8 cellular contexts compared by ENCODE assay signal in genomic region chr12:24948816-24949722, GRCh38. TPM values are rescaled to one million over a fixed set of nuclear protein-coding genes. Genes with fewer than 3 reads are reported as not detected.
A peak's percentile ranks its signal among the peaks of the same experiment; 100 is the strongest.
DNase-seq lines count a peak whose midpoint lies in the region; ATAC-seq, FAIRE-seq and TF ChIP-seq lines count a peak whose summit lies in the region.

TSS of gene BCAT1 (minus strand) at chr12:24949101. CDS start at chr12:24948932, 169 bp downstream.

- H3K27me3 ChIP-seq in K562 (ENCODE audit: control insufficient read depth in 2 of 2, insufficient read depth in 2 of 2, low read length in 2 of 2) (no peaks in the 10 kb centered on the region), iPS-18a (ENCODE audit: control insufficient read depth, insufficient read depth, low read length) (no peaks in the 10 kb centered on the region), gastrocnemius medialis (peaks cover 16 to 19% (median 17%) of the 10 kb centered on the region in 3 donors)

- TF ChIP-seq RAD21 in K562 (CRISPR knock-in tag; conservative IDR thresholded peaks at IDR 0.05 in 1 of 2, IDR thresholded peaks at IDR 0.05 in 1 of 2): peak in 1 of 2 experiments; percentile 31; a peak in 2 of 4 replicates

- TF ChIP-seq CTCF in AG04449 (IDR thresholded peaks at IDR 0.05; ENCODE audit: insufficient read depth, low read length, missing control alignments) (peak; percentile 39), K562 (IDR thresholded peaks at IDR 0.05 in 2 of 3, conservative IDR thresholded peaks at IDR 0.05 in 1 of 3; ENCODE audit: insufficient read depth in 2 of 3, low read depth in 1 of 3, low read length in 3 of 3) (peak in 2 of 3 experiments; percentile 6 to 58; a peak in 3 of 6 replicates), gastrocnemius medialis (IDR thresholded peaks at IDR 0.05 in 4 of 5, conservative IDR thresholded peaks at IDR 0.05 in 1 of 5) (no peak)

- H3K9me1 ChIP-seq in K562 (ENCODE audit: control insufficient read depth, insufficient read depth, low read length): no peaks in the 10 kb centered on the region

- peaks cover 54% of the 10 kb centered on the region for H3K79me2 ChIP-seq in K562 (ENCODE audit: control insufficient read depth, insufficient read depth, low read length)

- POLR2A ChIA-PET in AG04449 (lab: Yijun Ruan, JAX): no interaction called here
- POLR2A ChIA-PET in K562 (lab: Yijun Ruan, JAX): interaction anchor here (0.6 to 2.5 kb wide), 4 partner anchors 10 to 441 kb away, joined by 3 to 7 read pairs (median 4); no protein-coding TSS in a partner anchor

- H3K4me1 ChIP-seq in K562 (replicated peaks in 1 of 2; ENCODE audit: control insufficient read depth in 2 of 2, insufficient read depth in 2 of 2, low read length in 2 of 2) (peaks cover 37 to 49% of the 10 kb centered on the region in 2 experiments), iPS-18a (ENCODE audit: control insufficient read depth, low read depth, low read length) (peaks cover 40% of the 10 kb centered on the region), gastrocnemius medialis (peaks cover 0 to 3% of the 10 kb centered on the region in 2 donors)

- TSS peak; percentile 83 for BruUV-seq in K562 (replicated peaks; lab: Mats Ljungman, UMichigan)

- CTCF ChIA-PET in AG04449 (lab: Yijun Ruan, JAX): interaction anchor here (1.0 to 2.5 kb wide), 3 partner anchors 10 to 206 kb away, joined by 3 to 11 read pairs (median 5); no protein-coding TSS in a partner anchor
- CTCF ChIA-PET in K562 (lab: Yijun Ruan, JAX; ENCODE audit: low intra/inter-chr PET ratio): no interaction called here

- intact Hi-C loops in K562 (cut with micrococcal nuclease) (loop anchor here (10.0 kb wide), 1 partner anchor 254 kb away; no protein-coding TSS in a partner anchor), gastrocnemius medialis (cut with DNase I; ENCODE audit: low total_unique reads) (no loop called here)

- H3K4me2 ChIP-seq in K562 (ENCODE audit: insufficient read depth, low read length): peak within 1 kb of the TSS; percentile 93

- H3K27ac ChIP-seq in K562 (ENCODE audit: extremely low read depth, low read depth, low read length) (peak within 1 kb of the TSS; percentile 90), iPS-18a (ENCODE audit: low read length) (peak within 1 kb of the TSS; percentile 99), gastrocnemius medialis (no peak within 1 kb of the TSS)

- H3K9ac ChIP-seq in K562 (ENCODE audit: insufficient read depth in 1 of 2, low read depth in 2 of 2, low read length in 2 of 2): peak within 1 kb of the TSS; percentile 94 to 99
- peak within 1 kb of the TSS; percentile 100 for H3K9ac ChIP-seq in iPS-18a (ENCODE audit: low read length)

- H3K9me3 ChIP-seq in K562 (replicated peaks; ENCODE audit: control insufficient read depth, insufficient read depth, low read depth, low read length): no peaks in the 10 kb centered on the region
- H3K9me3 ChIP-seq in iPS-18a (ENCODE audit: control insufficient read depth, low read depth, low read length): no peaks in the 10 kb centered on the region
- H3K9me3 ChIP-seq in gastrocnemius medialis: no peaks in the 10 kb centered on the region

- H2AFZ ChIP-seq in K562 (ENCODE audit: low read depth, low read length): peak within 1 kb of the TSS; percentile 98

- TF ChIP-seq EP300 in K562 (IDR thresholded peaks at IDR 0.05; ENCODE audit: low read length): peak; percentile 63

- ATAC-seq in GM18868 (IDR thresholded peaks at IDR 0.05; ENCODE audit: unreplicated experiment): peak; percentile 37
- peak; percentile 49 for ATAC-seq in HG03354 (IDR thresholded peaks at IDR 0.05; ENCODE audit: poor library complexity, severe bottlenecking, unreplicated experiment)
- peak; percentile 79 for ATAC-seq in K562
- no peak for ATAC-seq in gastrocnemius medialis
- no peak for ATAC-seq in HG03469 (IDR thresholded peaks at IDR 0.05; ENCODE audit: unreplicated experiment)

- H4K20me1 ChIP-seq in K562 (replicated peaks; ENCODE audit: control insufficient read depth, insufficient read depth, low read length): 0 out of 2 replicates have a peak, but pooled peaks cover 4% of the 10 kb centered on the region

- FAIRE-seq in K562 (lab: Jason Lieb, UNC): peak; percentile 32

- DNase-seq in AG04449 (ENCODE audit: low read depth, low spot score): peak; percentile 49
- peak; percentile 87 for DNase-seq in SK-N-DZ (ENCODE audit: low spot score)
- peak; percentile 75 to 92 (median 81) for DNase-seq in K562 (ENCODE audit: extremely low read depth in 1 of 4, low spot score in 3 of 4)
- DNase-seq in gastrocnemius medialis: peak; percentile 26 to 41

- TF ChIP-seq POLR2A in K562 (conservative IDR thresholded peaks at IDR 0.05): peak; percentile 92
- no peak for TF ChIP-seq POLR2A in gastrocnemius medialis (IDR thresholded peaks at IDR 0.05)

- in situ Hi-C loops in K562 (cut with MboI) (no loop called here), gastrocnemius medialis (cut with MboI; ENCODE audit: low sequenced_read_pairs in 4 of 4) (no loop called here)

- H3K36me3 ChIP-seq in K562 (ENCODE audit: control insufficient read depth, insufficient read depth, low read length): peaks cover 24% of the 10 kb centered on the region
- peaks cover 16% of the 10 kb centered on the region for H3K36me3 ChIP-seq in iPS-18a (ENCODE audit: control insufficient read depth, low read depth, low read length)
- no peaks in the 10 kb centered on the region for H3K36me3 ChIP-seq in gastrocnemius medialis

- H3K4me3 ChIP-seq in AG04449 (ENCODE audit: low read depth, low read length) (peak within 1 kb of the TSS; percentile 68), K562 (peak within 1 kb of the TSS; percentile 69), iPS-18a (ENCODE audit: low read length) (peak within 1 kb of the TSS; percentile 100), gastrocnemius medialis (peak within 1 kb of the TSS; percentile 32 to 63 (median 52))

- 1% methylated on average over 38 of the region's 48 CpGs for WGBS in K562 (ENCODE audit: insufficient coverage, low coverage, missing lambda C conversion rate)

TF ChIP-seq in K562, 482 proteins besides CTCF, POLR2A, EP300 and RAD21 (continues in another document):
- TF ChIP-seq IRF9 (tag; IDR thresholded peaks at IDR 0.05): peak; percentile 85
- no peak; the same call in 1 of the 2 replicates for TF ChIP-seq ZKSCAN8 (CRISPR knock-in tag; IDR thresholded peaks at IDR 0.05)
- TF ChIP-seq RBFOX2 (IDR thresholded peaks at IDR 0.05; ENCODE audit: low read depth, low read length): peak; percentile 100
- no peak for TF ChIP-seq ZNF699 (CRISPR knock-in tag; IDR thresholded peaks at IDR 0.05; ENCODE audit: insufficient replicate concordance)
- 0 out of 2 replicates have a peak, but pooled peaks have one; percentile 42 for TF ChIP-seq ZNF76 (CRISPR knock-in tag; IDR thresholded peaks at IDR 0.05; ENCODE audit: borderline replicate concordance)
- TF ChIP-seq MTF1 (CRISPR knock-in tag; IDR thresholded peaks at IDR 0.05; ENCODE audit: borderline replicate concordance): 0 out of 2 replicates have a peak, but pooled peaks have one; percentile 60

RNA-seq across cellular contexts. Expression of gene BCAT1, which starts in this region (rescaled TPM):
- polyA plus RNA-seq in SK-N-DZ (2014; cell fraction: cytosol; rRNA removed): 70.1 and 74.8 TPM in 2 replicates
- polyA plus RNA-seq in SK-N-DZ (2014; cell fraction: nucleus; rRNA removed): 41.3 and 41.6 TPM in 2 replicates
- total RNA-seq in K562 (2011; cell fraction: chromatin; rRNA removed; ENCODE audit: low replicate concordance): 53.5 and 124 TPM in 2 replicates
- 33.0 and 49.7 TPM in 2 replicates for total RNA-seq in K562 (2011; cell fraction: nucleolus; rRNA removed)
- total RNA-seq in K562 (2011; cell fraction: nucleoplasm; rRNA removed): 127 and 193 TPM in 2 replicates
- total RNA-seq in K562 (2014; rRNA removed): 79.4 and 81.9 TPM in 2 replicates
- total RNA-seq in K562 (2014; rRNA removed; fragmentation: Illumina TruSeq; extraction: Trizol): 130 and 155 TPM in 2 replicates
- 64.9 and 68.6 TPM in 2 replicates for total RNA-seq in K562 (2015; rRNA removed; fragmentation: Illumina TruSeq; extraction: Trizol)
- 154 and 157 TPM in 2 replicates for total RNA-seq in K562 (2021)
- polyA plus RNA-seq in K562 (2011; rRNA removed): 58.8 and 59.1 TPM in 2 replicates
- 28.1 and 58.5 TPM in 2 replicates for polyA plus RNA-seq in K562 (2011; cell fraction: cytosol; rRNA removed)
- polyA plus RNA-seq in K562 (2011; cell fraction: nucleus; rRNA removed): 33.1 and 43.9 TPM in 2 replicates
- polyA plus RNA-seq in K562 (2012): 53.7 and 101 TPM in 2 replicates
- 66.8 and 78.4 TPM in 2 replicates for polyA plus RNA-seq in K562 (2014; fragmentation: Illumina TruSeq; extraction: Trizol)
- polyA plus RNA-seq in K562 (2014; fragmentation: Nextera tagmentation; extraction: Ambion mirVana): 10 to 100 TPM; 38.5 to 45.4 TPM
- polyA plus RNA-seq in K562 (2014; rRNA removed): 48.1 and 59.1 TPM in 2 replicates
- 130 and 179 TPM in 2 replicates for polyA minus RNA-seq in K562 (2011; rRNA and poly(A)+ RNA removed)
- 82.9 and 107 TPM in 2 replicates for polyA minus RNA-seq in K562 (2011; cell fraction: cytosol; rRNA and poly(A)+ RNA removed)
- 34.1 and 69.3 TPM in 2 replicates for polyA minus RNA-seq in K562 (2011; cell fraction: nucleus; rRNA and poly(A)+ RNA removed)
- 1 to 10 TPM; 1.6 to 7.5 (median 3.9) TPM for total RNA-seq in gastrocnemius medialis

Comparison
In these comparisons a context has a peak if more than half of its experiments do, and no peak if none do; other contexts are left out.
1. DNase-seq: peak in every context shown above with its lines; median percentile 87 in SK-N-DZ; 81 in K562; 49 in AG04449; 34 in gastrocnemius medialis.
2. CTCF ChIP-seq: peak in AG04449 (single experiment) and K562 (2 of 3); none in gastrocnemius medialis (0 of 5).
3. ATAC-seq: peak in GM18868 (single experiment), HG03354 (single experiment) and K562 (single experiment); none in gastrocnemius medialis (0 of 2) and HG03469 (single experiment).
4. H3K27ac ChIP-seq: peak in K562 (single experiment) and iPS-18a (single experiment); none in gastrocnemius medialis (0 of 4).
5. Peak in every context shown above with its lines, with median percentiles within 50 percentile points of each other: H3K4me3 ChIP-seq.